1 cellular context compared by ENCODE assay signal in genomic region chr6:143696327-143697000, GRCh38.
TF ChIP-seq lines count a peak whose summit lies in the region.

No MANE protein-coding gene starts in this region.

TF ChIP-seq in GM23338, 12 proteins besides CTCF, POLR2A, EP300 and RAD21 (continued from another document):
- TF ChIP-seq ZNF462 (CRISPR knock-in tag; IDR thresholded peaks at IDR 0.05) (no peak), EZH2phosphoT487 (IDR thresholded peaks at IDR 0.05; ENCODE audit: unreplicated experiment) (no peak), ZNF331 (CRISPR knock-in tag; IDR thresholded peaks at IDR 0.05; ENCODE audit: low read depth) (no peak)
